Comparison of ENCODE assay signal across 13 cellular contexts in genomic region chr6:63663147-63663877, GRCh38. TPM values are rescaled to one million over a fixed set of nuclear protein-coding genes. Genes with fewer than 3 reads are reported as not detected.
A peak's percentile ranks its signal among the peaks of the same experiment; 100 is the strongest.
DNase-seq lines count a peak whose midpoint lies in the region; ATAC-seq, FAIRE-seq and TF ChIP-seq lines count a peak whose summit lies in the region.
"Had no signal": no experiment of that assay in that cellular context is flagged by ENCODE, and none has a peak within 500 bp of the region (broad histone marks: within the 10 kb centered on the region; RNA-seq: fewer than 3 reads in every experiment).

No MANE protein-coding gene starts in this region.

- H3K27ac ChIP-seq in HCT116 (ENCODE audit: low read depth, low read length) (no peak overlapping the region), GM12878 (ENCODE audit: control insufficient read depth, insufficient read depth) (no peak overlapping the region), left lung (peak overlapping the region in 1 of 2 donors; percentile 1), MM.1S (ENCODE audit: low read length) (no peak overlapping the region), dorsolateral prefrontal cortex (peak overlapping the region in 4 of 59 donors; percentile 16 to 51 (median 34))

- H3K36me3 Mint-ChIP-seq in activated T-cell treated with anti-CD3 and anti-CD28 coated beads, Interleukin-2, amount 50 U/mL, for 4 hours (ENCODE audit: insufficient read depth), result peaks cover 14% of the 10 kb centered on the region

- H3K4me2 ChIP-seq in HCT116 (ENCODE audit: low read length) (no peak overlapping the region), GM12878 (ENCODE audit: control insufficient read depth, insufficient read depth) (no peak overlapping the region), MM.1S (ENCODE audit: low read depth, low read length) (no peak overlapping the region)

- POLR2A ChIA-PET in HCT116 (lab: Charles Lee) (no interaction called here), GM12878 (lab: Charles Lee) (interaction anchor here (0.5 to 1.4 kb wide), 3 partner anchors 12 to 244 kb away, joined by 3 to 4 read pairs (median 3); no protein-coding TSS in a partner anchor)

- H2AFZ ChIP-seq in HCT116 (ENCODE audit: low read depth, low read length, poor library complexity, severe bottlenecking) (no peak overlapping the region), GM12878 (ENCODE audit: control insufficient read depth, low read depth, low read length) (no peak overlapping the region), MM.1S (ENCODE audit: low read length) (no peak overlapping the region)

- TF ChIP-seq CTCF in HCT116 (IDR thresholded peaks at IDR 0.05 in 2 of 3, conservative IDR thresholded peaks at IDR 0.05 in 1 of 3; ENCODE audit: borderline replicate concordance in 1 of 3, insufficient read depth in 1 of 3, low read depth in 2 of 3, low read length in 2 of 3) (no peak), GM12878 (IDR thresholded peaks at IDR 0.05 in 2 of 3, conservative IDR thresholded peaks at IDR 0.05 in 1 of 3; ENCODE audit: control insufficient read depth in 2 of 3, extremely low read depth in 1 of 3, insufficient read depth in 1 of 3, low read depth in 3 of 3, low read length in 3 of 3) (no peak), left lung (IDR thresholded peaks at IDR 0.05) (no peak), MM.1S (IDR thresholded peaks at IDR 0.05; ENCODE audit: low read length) (no peak), dorsolateral prefrontal cortex (IDR thresholded peaks at IDR 0.05 in 54 of 56, conservative IDR thresholded peaks at IDR 0.05 in 2 of 56; ENCODE audit: low read depth in 1 of 56, partially characterized antibody in 56 of 56) (no peak)

- H3K79me2 ChIP-seq in HCT116 (ENCODE audit: insufficient read depth, low read length), result peaks cover 96% of the 10 kb centered on the region
- H3K79me2 ChIP-seq in GM12878 (ENCODE audit: control insufficient read depth, insufficient read depth, low read length), result peaks cover 59% of the 10 kb centered on the region
- peaks cover 92% of the 10 kb centered on the region for H3K79me2 ChIP-seq in MM.1S (ENCODE audit: low read length)

- in situ Hi-C loops in ACHN (cut with HindIII; ENCODE audit: low pct_ligation_motif_present, low pct_unique_long_range_greater_than_20kb, low sequenced_read_pairs), result no loop called here
- in situ Hi-C loops in GM12878 (cut with MboI), result no loop called here

- BruUV-seq in HCT116 (replicated peaks; lab: Mats Ljungman, UMichigan) (no TSS peak), GM12878 (replicated peaks; lab: Mats Ljungman, UMichigan) (no TSS peak)

- TF ChIP-seq EP300 in GM12878 (IDR thresholded peaks at IDR 0.05; ENCODE audit: borderline replicate concordance in 1 of 2, control insufficient read depth in 1 of 2, low read depth in 2 of 2, low read length in 2 of 2), result no peak

- no peaks in the 10 kb centered on the region for H3K27me3 ChIP-seq in HCT116 (ENCODE audit: insufficient read depth, low read length)
- no peaks in the 10 kb centered on the region for H3K27me3 ChIP-seq in GM12878 (replicated peaks in 1 of 2; ENCODE audit: control insufficient read depth in 2 of 2, insufficient read depth in 2 of 2, low read length in 1 of 2)
- no peaks in the 10 kb centered on the region for H3K27me3 ChIP-seq in left lung
- no peaks in the 10 kb centered on the region for H3K27me3 ChIP-seq in MM.1S (replicated peaks; ENCODE audit: insufficient read depth, low read length)
- no peaks in the 10 kb centered on the region for H3K27me3 ChIP-seq in dorsolateral prefrontal cortex
- H3K27me3 ChIP-seq: heart right ventricle had no signal

- H4K20me1 ChIP-seq in HCT116 (ENCODE audit: insufficient read depth), result peaks cover 4% of the 10 kb centered on the region; the same call in 1 of the 2 replicates
- H4K20me1 ChIP-seq in GM12878 (ENCODE audit: control insufficient read depth, insufficient read depth), result no peaks in the 10 kb centered on the region
- H4K20me1 ChIP-seq in MM.1S (ENCODE audit: insufficient read depth, low read length), result peaks cover 3% of the 10 kb centered on the region; the same call in 1 of the 2 replicates

- TF ChIP-seq POLR2A in HCT116 (IDR thresholded peaks at IDR 0.05; ENCODE audit: borderline replicate concordance, extremely low read depth, insufficient read depth, insufficient read length) (no peak), GM12878 (IDR thresholded peaks at IDR 0.05; ENCODE audit: low read depth, low read length) (no peak)

- H3K4me1 Mint-ChIP-seq in activated T-cell treated with anti-CD3 and anti-CD28 coated beads, Interleukin-2, amount 50 U/mL, for 4 hours (ENCODE audit: low read depth), result peaks cover 71% of the 10 kb centered on the region

- peak; percentile 13 for DNase-seq in ACHN
- DNase-seq in HCT116 (ENCODE audit: low read depth, low spot score), result no peak
- DNase-seq in GM12878 (ENCODE audit: low read depth, low spot score), result no peak
- DNase-seq in left lung, result no peak
- DNase-seq in MM.1S, result no peak
- DNase-seq in stimulated activated CD4-positive, alpha-beta T cell treated with anti-CD3 and anti-CD28 coated beads, Interleukin-1b, Interleukin-23, amount 100 ng/mL, for 48 hours, result no peak
- DNase-seq in activated T-cell treated with anti-CD3 and anti-CD28 coated beads, Interleukin-2, amount 50 U/mL, for 4 hours, result no peak
- DNase-seq in dorsolateral prefrontal cortex, result no peak
- DNase-seq: activated naive CD4-positive, alpha-beta T cell treated with anti-CD3 and anti-CD28 coated beads, Interleukin-2, amount 50 U/mL, for 16 hours; heart right ventricle; NCI-H748 treated with DMSO at 0.1 percent for 48 hours; T1000 had no signal

- H3F3A ChIP-seq in MM.1S (ENCODE audit: insufficient read depth, low read length), result no peaks in the 10 kb centered on the region

- ATAC-seq in HCT116 (0 out of 2 replicates have a peak, but pooled peaks have one; percentile 11), GM12878 (peak; percentile 18; the same call in 1 of the 3 replicates), left lung (peak; percentile 45)
- ATAC-seq in activated T-cell treated with anti-CD3 and anti-CD28 coated beads, Interleukin-2, amount 50 U/mL, for 4 hours, result no peak

- H3K4me3 Mint-ChIP-seq in activated T-cell treated with anti-CD3 and anti-CD28 coated beads, Interleukin-2, amount 50 U/mL, for 4 hours, result no peak overlapping the region
- H3K4me3 Mint-ChIP-seq: neural crest cell had no signal

- RAD21 ChIA-PET in HCT116 (lab: Charles Lee; ENCODE audit: low non-redundant PET in 1 of 2, low total read pairs in 2 of 2, uncharacterized antibody in 2 of 2, unreplicated experiment in 2 of 2) (no interaction called here), GM12878 (lab: Charles Lee; ENCODE audit: unreplicated experiment) (interaction anchor here (1.0 to 1.7 kb wide), 3 partner anchors 20 to 310 kb away, joined by 3 to 4 read pairs (median 3); no protein-coding TSS in a partner anchor)

- intact Hi-C loops in HCT116 (cut with micrococcal nuclease), result no loop called here
- intact Hi-C loops in GM12878 (cut with micrococcal nuclease; ENCODE audit: unreplicated experiment), result no loop called here
- intact Hi-C loops in left lung (cut with DNase I), result no loop called here
- intact Hi-C loops in dorsolateral prefrontal cortex (cut with DNase I), result no loop called here

- H3K9ac ChIP-seq in HCT116 (ENCODE audit: low read length) (no peak overlapping the region), GM12878 (ENCODE audit: control insufficient read depth, insufficient read depth, low read length) (no peak overlapping the region), MM.1S (ENCODE audit: low read length) (no peak overlapping the region)

- no peak for FAIRE-seq in GM12878 (lab: Jason Lieb, UNC)

- no peaks in the 10 kb centered on the region for H3K36me3 ChIP-seq in HCT116 (ENCODE audit: control insufficient read depth in 1 of 2, insufficient read depth in 2 of 2, low read length in 2 of 2)
- H3K36me3 ChIP-seq in GM12878 (ENCODE audit: control insufficient read depth in 2 of 2, insufficient read depth in 2 of 2, low read length in 1 of 2), result peaks cover 0 to 5% of the 10 kb centered on the region in 2 experiments; a peak in 1 of 4 replicates
- peaks cover 0 to 3% of the 10 kb centered on the region in 2 donors for H3K36me3 ChIP-seq in left lung
- no peaks in the 10 kb centered on the region for H3K36me3 ChIP-seq in MM.1S (replicated peaks; ENCODE audit: insufficient read depth, low read length)
- H3K36me3 ChIP-seq: heart right ventricle had no signal

- H3K4me1 ChIP-seq in HCT116 (ENCODE audit: control insufficient read depth in 1 of 2, insufficient read depth in 2 of 2, low read length in 2 of 2) (peaks cover 0 to 9% of the 10 kb centered on the region in 2 experiments; a peak in 1 of 4 replicates), GM12878 (ENCODE audit: control insufficient read depth, insufficient read depth, low read length) (no peaks in the 10 kb centered on the region), left lung (peaks cover 8 to 13% of the 10 kb centered on the region in 2 donors), MM.1S (ENCODE audit: low read length) (no peaks in the 10 kb centered on the region)

- CTCF ChIA-PET in HCT116 (lab: Charles Lee) (interaction anchor here (0.6 kb wide), 1 partner anchor 311 kb away, joined by 3 read pairs; no protein-coding TSS in a partner anchor), GM12878 (lab: Yijun Ruan, JAX) (interaction anchor here (0.7 to 2.4 kb wide), 7 partner anchors 10 to 101 kb away, joined by 3 to 6 read pairs (median 3); partner anchors contain the start of gene PHF3)

- SMC1A ChIA-PET in GM12878 (lab: Charles Lee; ENCODE audit: uncharacterized antibody, unreplicated experiment), result interaction anchor here (0.8 to 1.7 kb wide), 7 partner anchors 9 to 60 kb away, joined by 3 to 5 read pairs (median 4); no protein-coding TSS in a partner anchor

- no peaks in the 10 kb centered on the region for H3K9me2 ChIP-seq in HCT116 (ENCODE audit: insufficient read depth)
- no peaks in the 10 kb centered on the region for H3K9me2 ChIP-seq in MM.1S (replicated peaks; ENCODE audit: insufficient read depth, low read length)

- WGBS in GM12878 (ENCODE audit: insufficient coverage, insufficient replicate concordance, low lambda C conversion rate, missing lambda C conversion rate), result 96% methylated on average over 5 of the region's 5 CpGs

- H3K9me3 ChIP-seq in HCT116 (ENCODE audit: control insufficient read depth in 1 of 2, insufficient read depth in 1 of 2, low read depth in 1 of 2, low read length in 2 of 2) (no peaks in the 10 kb centered on the region), GM12878 (replicated peaks; ENCODE audit: control insufficient read depth, insufficient read depth, low read length) (no peaks in the 10 kb centered on the region), left lung (no peaks in the 10 kb centered on the region), MM.1S (replicated peaks; ENCODE audit: insufficient read depth, low read length) (no peaks in the 10 kb centered on the region)
- H3K9me3 ChIP-seq: heart right ventricle had no signal

- H3K9me3 Mint-ChIP-seq in activated T-cell treated with anti-CD3 and anti-CD28 coated beads, Interleukin-2, amount 50 U/mL, for 4 hours, result no peaks in the 10 kb centered on the region
- H3K9me3 Mint-ChIP-seq: neural crest cell had no signal

- no peak for TF ChIP-seq RAD21 in HCT116 (IDR thresholded peaks at IDR 0.05; ENCODE audit: low read depth)
- TF ChIP-seq RAD21 in GM12878 (IDR thresholded peaks at IDR 0.05; ENCODE audit: insufficient read depth, low read depth, low read length), result no peak

- no peaks in the 10 kb centered on the region for H3K27me3 Mint-ChIP-seq in activated T-cell treated with anti-CD3 and anti-CD28 coated beads, Interleukin-2, amount 50 U/mL, for 4 hours (ENCODE audit: low read depth)

- H3K4me3 ChIP-seq in HCT116 (replicated peaks in 1 of 2; ENCODE audit: low read depth in 1 of 2, low read length in 2 of 2), result no peak overlapping the region
- H3K4me3 ChIP-seq in GM12878, result no peak overlapping the region
- no peak overlapping the region for H3K4me3 ChIP-seq in left lung
- H3K4me3 ChIP-seq in MM.1S (ENCODE audit: low read length), result no peak overlapping the region
- no peak overlapping the region for H3K4me3 ChIP-seq in dorsolateral prefrontal cortex
- H3K4me3 ChIP-seq: heart right ventricle had no signal

RNA-seq across cellular contexts. Expression of gene PHF3, which starts 27.7 kb away (rescaled TPM):
- total RNA-seq in HCT116 (2021; ENCODE audit: unreplicated experiment) (51.1 TPM), GM12878 (2014; rRNA removed) (38.2 and 43.6 TPM in 2 replicates), GM12878 (2014; rRNA removed; fragmentation: Illumina TruSeq; extraction: Trizol) (59.3 and 61.5 TPM in 2 replicates), GM12878 (2021) (39.4 and 41.1 TPM in 2 replicates), left lung (10 to 100 TPM; 44.5 to 46.0 TPM), dorsolateral prefrontal cortex (10 to 100 TPM; 56.6 to 92.2 (median 71.1) TPM)
- 8.7 and 12.7 TPM in 2 replicates for polyA plus RNA-seq in HCT116 (2012)
- 223 and 233 TPM in 2 replicates for total RNA-seq in GM12878 (2013; cell fraction: nucleolus; rRNA removed)
- polyA plus RNA-seq in GM12878 (2011; ENCODE audit: low read depth), result 12.7 TPM
- polyA plus RNA-seq in GM12878 (2011; rRNA removed) (29.0 and 48.5 TPM in 2 replicates), GM12878 (2014; fragmentation: Illumina TruSeq; extraction: Trizol) (34.3 and 42.9 TPM in 2 replicates), GM12878 (2014; fragmentation: Nextera tagmentation; extraction: Ambion mirVana) (1 to 10 TPM; 8.3 to 9.5 TPM), GM12878 (2014; rRNA removed) (17.2 and 18.6 TPM in 2 replicates), GM12878 (2016; fragmentation: Nextera tagmentation; extraction: Ambion mirVana) (10 to 100 TPM; 18.2 to 24.2 TPM)
- 6.4 and 7.9 TPM in 2 replicates for polyA plus RNA-seq in GM12878 (2011; cell fraction: cytosol; rRNA removed)
- polyA plus RNA-seq in GM12878 (2011; cell fraction: nucleus; rRNA removed), result 79.7 and 85.1 TPM in 2 replicates
- 20.3 and 28.3 TPM in 2 replicates for polyA plus RNA-seq in GM12878 (2012)
- 33.7 and 44.9 TPM in 2 replicates for polyA minus RNA-seq in GM12878 (2011; rRNA and poly(A)+ RNA removed)
- polyA minus RNA-seq in GM12878 (2011; cell fraction: cytosol; rRNA and poly(A)+ RNA removed), result 15.9 and 17.9 TPM in 2 replicates
- 92.0 and 133 TPM in 2 replicates for polyA minus RNA-seq in GM12878 (2011; cell fraction: nucleus; rRNA and poly(A)+ RNA removed)
- 10 to 100 TPM; 27.7 to 30.5 (median 28.9) TPM for total RNA-seq in activated T-cell treated with anti-CD3 and anti-CD28 coated beads, Interleukin-2, amount 50 U/mL, for 4 hours

Comparison
In these comparisons a context has a peak if more than half of its experiments do, and no peak if none do; other contexts are left out.
1. ATAC-seq: peak in HCT116 (single experiment), GM12878 (single experiment) and left lung (single experiment); none in activated T-cell treated with anti-CD3 and anti-CD28 coated beads, Interleukin-2, amount 50 U/mL, for 4 hours (0 of 2).